ENCODE assay signal across 8 cellular contexts in genomic region chr5:40798856-40799210, GRCh38. TPM values are rescaled to one million over a fixed set of nuclear protein-coding genes. Genes with fewer than 3 reads are reported as not detected.
DNase-seq lines count a peak whose midpoint lies in the region; ATAC-seq, FAIRE-seq and TF ChIP-seq lines count a peak whose summit lies in the region.

No MANE protein-coding gene starts in this region.

- peaks cover 31% of the 10 kb centered on the region for H4K20me1 ChIP-seq in astrocyte (ENCODE audit: insufficient read depth, low read length)

- peaks cover 34% of the 10 kb centered on the region for H3K4me1 Mint-ChIP-seq in activated CD8-positive, alpha-beta memory T cell treated with anti-CD3 and anti-CD28 coated beads, Interleukin-2, amount 10 ng/mL, durations not matched to agents 7 days and 5 days
- peaks cover 6% of the 10 kb centered on the region for H3K4me1 Mint-ChIP-seq in astrocyte (ENCODE audit: low read depth, unreplicated experiment)

- no peak for TF ChIP-seq POLR2A in right lobe of liver (IDR thresholded peaks at IDR 0.05)

- H3K36me3 Mint-ChIP-seq in activated CD8-positive, alpha-beta memory T cell treated with anti-CD3 and anti-CD28 coated beads, Interleukin-2, amount 10 ng/mL, durations not matched to agents 7 days and 5 days = peaks cover 17% of the 10 kb centered on the region
- peaks cover 2% of the 10 kb centered on the region for H3K36me3 Mint-ChIP-seq in astrocyte (ENCODE audit: low read depth, unreplicated experiment)

- no peak for TF ChIP-seq CTCF in astrocyte (IDR thresholded peaks at IDR 0.05; ENCODE audit: insufficient read depth, low read depth, low read length)
- TF ChIP-seq CTCF in right lobe of liver (IDR thresholded peaks at IDR 0.05) = no peak
- no peak for TF ChIP-seq CTCF in tibial artery (IDR thresholded peaks at IDR 0.05)

- FAIRE-seq in astrocyte (lab: Jason Lieb, UNC) = no peak

- H3K4me3 Mint-ChIP-seq in activated CD8-positive, alpha-beta memory T cell treated with anti-CD3 and anti-CD28 coated beads, Interleukin-2, amount 10 ng/mL, durations not matched to agents 7 days and 5 days = peak overlapping the region; percentile 81
- peak overlapping the region; percentile 90 for H3K4me3 Mint-ChIP-seq in astrocyte (ENCODE audit: unreplicated experiment)

- H2AFZ ChIP-seq in astrocyte (ENCODE audit: low read depth, low read length) = peak overlapping the region; percentile 98

- peaks cover 35% of the 10 kb centered on the region for H3K79me2 ChIP-seq in astrocyte (ENCODE audit: insufficient read depth, low read length)

- 6% methylated on average over 4 of the region's 4 CpGs for WGBS in right lobe of liver (ENCODE audit: insufficient coverage, low coverage, low lambda C conversion rate, missing lambda C conversion rate)

- H3K4me1 ChIP-seq in astrocyte (ENCODE audit: insufficient read depth, low read length) = no peaks in the 10 kb centered on the region
- H3K4me1 ChIP-seq in right lobe of liver = peaks cover 0 to 18% (median 5%) of the 10 kb centered on the region in 4 donors
- H3K4me1 ChIP-seq in tibial artery = peaks cover 0 to 30% (median 14%) of the 10 kb centered on the region in 4 donors

- peak overlapping the region; percentile 79 for H3K27ac Mint-ChIP-seq in activated CD8-positive, alpha-beta memory T cell treated with anti-CD3 and anti-CD28 coated beads, Interleukin-2, amount 10 ng/mL, durations not matched to agents 7 days and 5 days
- peak overlapping the region; percentile 96 for H3K27ac Mint-ChIP-seq in astrocyte (ENCODE audit: unreplicated experiment)

- H3K27ac ChIP-seq in astrocyte (ENCODE audit: low read depth, low read length) = peak overlapping the region; percentile 89
- peak overlapping the region in 2 of 3 donors; percentile 85 to 92 for H3K27ac ChIP-seq in right lobe of liver
- peak overlapping the region; percentile 87 to 90 for H3K27ac ChIP-seq in tibial artery

- ATAC-seq in activated CD8-positive, alpha-beta memory T cell treated with anti-CD3 and anti-CD28 coated beads, Interleukin-2, amount 10 ng/mL, durations not matched to agents 7 days and 5 days = no peak
- no peak for ATAC-seq in right lobe of liver
- no peak for ATAC-seq in GM18502 (IDR thresholded peaks at IDR 0.05; ENCODE audit: poor library complexity, unreplicated experiment)
- ATAC-seq in HG03097 (IDR thresholded peaks at IDR 0.05; ENCODE audit: low FRiP score, unreplicated experiment) = no peak

- H3K36me3 ChIP-seq in astrocyte (ENCODE audit: insufficient read depth, low read length) (no peaks in the 10 kb centered on the region), right lobe of liver (no peaks in the 10 kb centered on the region), tibial artery (no peaks in the 10 kb centered on the region)

- DNase-seq in activated CD8-positive, alpha-beta memory T cell treated with anti-CD3 and anti-CD28 coated beads, Interleukin-2, amount 10 ng/mL, durations not matched to agents 7 days and 5 days = no peak
- DNase-seq in activated CD8-positive, alpha-beta memory T cell treated with anti-CD3 and anti-CD28 coated beads, Interleukin-2, amount 50 U/mL, for 4 hours = no peak
- DNase-seq in astrocyte (ENCODE audit: low read depth) = no peak
- DNase-seq in right lobe of liver = no peak
- DNase-seq in tibial artery = no peak
- no peak for DNase-seq in NCI-H82 treated with DMSO at 0.1 percent for 48 hours (lab: John Stamatoyannopoulos, UW; ENCODE audit: unreplicated experiment)

- H3K9ac ChIP-seq in astrocyte (ENCODE audit: low read length) = peak overlapping the region; percentile 94

- intact Hi-C loops in right lobe of liver (cut with DNase I) = no loop called here
- intact Hi-C loops in tibial artery (cut with DNase I; ENCODE audit: low total_unique reads) = no loop called here

- H3K27me3 ChIP-seq in astrocyte (ENCODE audit: insufficient read depth, low read length) (no peaks in the 10 kb centered on the region), right lobe of liver (no peaks in the 10 kb centered on the region), tibial artery (no peaks in the 10 kb centered on the region)

- peak overlapping the region; percentile 71 for H3K4me3 ChIP-seq in astrocyte (ENCODE audit: insufficient read depth, low read depth, low read length)
- peak overlapping the region; percentile 92 to 98 (median 97) for H3K4me3 ChIP-seq in right lobe of liver
- H3K4me3 ChIP-seq in tibial artery = peak overlapping the region; percentile 63 to 89

- peaks cover 8% of the 10 kb centered on the region for H3K27me3 Mint-ChIP-seq in activated CD8-positive, alpha-beta memory T cell treated with anti-CD3 and anti-CD28 coated beads, Interleukin-2, amount 10 ng/mL, durations not matched to agents 7 days and 5 days
- no peaks in the 10 kb centered on the region for H3K27me3 Mint-ChIP-seq in astrocyte (ENCODE audit: low read depth, unreplicated experiment)

- CTCF ChIA-PET in activated CD8-positive, alpha-beta memory T cell treated with anti-CD3 and anti-CD28 coated beads, Interleukin-2, amount 10 ng/mL, durations not matched to agents 7 days and 5 days (lab: Charles Lee) = interaction anchor here (1.0 to 1.5 kb wide), 5 partner anchors 23 to 246 kb away, joined by 3 to 5 read pairs (median 3); no protein-coding TSS in a partner anchor

- H3K9me3 Mint-ChIP-seq in activated CD8-positive, alpha-beta memory T cell treated with anti-CD3 and anti-CD28 coated beads, Interleukin-2, amount 10 ng/mL, durations not matched to agents 7 days and 5 days (ENCODE audit: low read depth) = no peaks in the 10 kb centered on the region
- H3K9me3 Mint-ChIP-seq in astrocyte (ENCODE audit: unreplicated experiment) = no peaks in the 10 kb centered on the region

- H3K4me2 ChIP-seq in astrocyte (ENCODE audit: low read length) = peak overlapping the region; percentile 98

- H3K9me3 ChIP-seq in astrocyte (ENCODE audit: insufficient read depth, low read depth, low read length) (no peaks in the 10 kb centered on the region), right lobe of liver (no peaks in the 10 kb centered on the region), tibial artery (no peaks in the 10 kb centered on the region)

RNA-seq across cellular contexts. Expression of gene PRKAA1, which starts 0.7 kb away (rescaled TPM):
- total RNA-seq in activated CD8-positive, alpha-beta memory T cell treated with anti-CD3 and anti-CD28 coated beads, Interleukin-2, amount 10 ng/mL, durations not matched to agents 7 days and 5 days = 10 to 100 TPM; 64.6 to 76.8 TPM
- total RNA-seq in astrocyte = 65.6 and 70.3 TPM in 2 replicates
- 10 to 100 TPM; 36.7 to 82.4 (median 69.9) TPM for total RNA-seq in right lobe of liver

RNA-seq across cellular contexts. Expression of gene RPL37, which starts 36.2 kb away (rescaled TPM):
- 1,000 to 10,000 TPM; 1,192 to 1,333 TPM for total RNA-seq in activated CD8-positive, alpha-beta memory T cell treated with anti-CD3 and anti-CD28 coated beads, Interleukin-2, amount 10 ng/mL, durations not matched to agents 7 days and 5 days
- total RNA-seq in astrocyte = 981 and 1,090 TPM in 2 replicates
- 100 to 1,000 TPM in 4 of 6 experiments, 10 to 100 TPM in 2; 36.5 to 472 (median 400) TPM for total RNA-seq in right lobe of liver

RNA-seq across cellular contexts. Expression of gene CARD6, which starts 42.3 kb away (rescaled TPM):
- total RNA-seq in activated CD8-positive, alpha-beta memory T cell treated with anti-CD3 and anti-CD28 coated beads, Interleukin-2, amount 10 ng/mL, durations not matched to agents 7 days and 5 days = 1 to 10 TPM; 2.6 to 4.6 TPM
- 0.96 and 1.0 TPM in 2 replicates for total RNA-seq in astrocyte
- 1 to 10 TPM; 3.0 to 6.2 (median 3.3) TPM for total RNA-seq in right lobe of liver

RNA-seq across cellular contexts. Expression of gene TTC33, which starts 43.1 kb away (rescaled TPM):
- total RNA-seq in activated CD8-positive, alpha-beta memory T cell treated with anti-CD3 and anti-CD28 coated beads, Interleukin-2, amount 10 ng/mL, durations not matched to agents 7 days and 5 days = 10 to 100 TPM; 16.3 to 17.7 TPM
- total RNA-seq in astrocyte (12.0 and 13.3 TPM in 2 replicates), right lobe of liver (1 to 10 TPM; 5.6 to 9.2 (median 7.0) TPM)
